In genomic region chr4:40439519-40439918, GRCh38 we compare ENCODE assay signal across 29 cellular contexts.
DNase-seq lines count a peak whose midpoint lies in the region; ATAC-seq and TF ChIP-seq lines count a peak whose summit lies in the region.
"Had no signal": no experiment of that assay in that cellular context is flagged by ENCODE, and none has a peak within 500 bp of the region (broad histone marks: within the 10 kb centered on the region; RNA-seq: fewer than 3 reads in every experiment).

No MANE protein-coding gene starts in this region.

- H3K9me3 Mint-ChIP-seq in activated naive CD4-positive, alpha-beta T cell treated with anti-CD3 and anti-CD28 coated beads, Interleukin-2, amount 10 ng/mL, durations not matched to agents 7 days and 5 days = peaks cover 13% of the 10 kb centered on the region
- H3K9me3 Mint-ChIP-seq: CD8-positive, alpha-beta memory T cell; HFFc6 had no signal

- H3K9me3 ChIP-seq in PC-9 (ENCODE audit: insufficient read depth, low read depth) (no peaks in the 10 kb centered on the region), neutrophil (no peaks in the 10 kb centered on the region)
- H3K9me3 ChIP-seq: HAP-1 had no signal

- DNase-seq in activated naive CD4-positive, alpha-beta T cell treated with anti-CD3 and anti-CD28 coated beads, Interleukin-2, amount 10 ng/mL, durations not matched to agents 7 days and 5 days = no peak
- DNase-seq in activated naive CD4-positive, alpha-beta T cell treated with Interleukin-2 at 50 U/mL for 16 hours = no peak
- DNase-seq in PC-9 (no peak), epithelial cell of esophagus (ENCODE audit: low read depth) (peak; percentile 46), cerebellar cortex (ENCODE audit: low spot score) (no peak)
- DNase-seq: CD8-positive, alpha-beta memory T cell; DMS 273 treated with DMSO at 0.1 percent for 48 hours; DMS79; EL; GDM1; GOT3; HFFc6; IMR-90; KG1; MM.1S; NCI-H2029 treated with DMSO at 0.1 percent for 48 hours; NCI-H446 treated with DMSO at 0.1 percent for 48 hours; NCI-H526; NCI-H82; NK-92 treated with Interleukin-12 subunit alpha and Interleukin-12 subunit beta, amount 100 ng/mL, for 24 hours; PC-3; Right ventricle myocardium superior; RPMI8226 had no signal

- H3K27me3 ChIP-seq in PC-9 (ENCODE audit: insufficient read depth, low read depth) (no peaks in the 10 kb centered on the region), neutrophil (no peaks in the 10 kb centered on the region)

- peaks cover 3% of the 10 kb centered on the region; the same call in 1 of the 2 replicates for H4K20me1 ChIP-seq in PC-9 (ENCODE audit: insufficient read depth)

- CTCF ChIA-PET in activated naive CD4-positive, alpha-beta T cell treated with anti-CD3 and anti-CD28 coated beads, Interleukin-2, amount 10 ng/mL, durations not matched to agents 7 days and 5 days (lab: Charles Lee) = interaction anchor here (1.1 kb wide), 1 partner anchor 128 kb away, joined by 5 read pairs; no protein-coding TSS in a partner anchor
- CTCF ChIA-PET in PC-9 (lab: Charles Lee) = no interaction called here

- TF ChIP-seq CTCF in PC-9 (conservative IDR thresholded peaks at IDR 0.05) (no peak), epithelial cell of esophagus (IDR thresholded peaks at IDR 0.05; ENCODE audit: insufficient read depth, low read depth, low read length, missing control alignments) (no peak), neutrophil (IDR thresholded peaks at IDR 0.05) (no peak)

- H3K4me3 ChIP-seq in PC-9 (no peak overlapping the region), epithelial cell of esophagus (ENCODE audit: low read length) (no peak overlapping the region), neutrophil (ENCODE audit: low read depth in 1 of 2, low read length in 1 of 2) (no peak overlapping the region)
- H3K4me3 ChIP-seq: GM12878, HAP-1 had no signal

- intact Hi-C loops in PC-9 (cut with micrococcal nuclease; ENCODE audit: unreplicated experiment) = no loop called here

- H3K27ac Mint-ChIP-seq in activated naive CD4-positive, alpha-beta T cell treated with anti-CD3 and anti-CD28 coated beads, Interleukin-2, amount 10 ng/mL, durations not matched to agents 7 days and 5 days = peak overlapping the region; percentile 89
- H3K27ac Mint-ChIP-seq: B cell; CD8-positive, alpha-beta memory T cell; HFFc6 had no signal

- no TSS peak for BruUV-seq in PC-9 (replicated peaks; lab: Mats Ljungman, UMichigan)

- ATAC-seq in HG03108 (IDR thresholded peaks at IDR 0.05; ENCODE audit: unreplicated experiment) = no peak
- ATAC-seq: GM12878, PC-3 had no signal

- H3K4me1 ChIP-seq in PC-9 (replicated peaks; ENCODE audit: insufficient read depth) = no peaks in the 10 kb centered on the region
- no peaks in the 10 kb centered on the region for H3K4me1 ChIP-seq in neutrophil (ENCODE audit: control insufficient read depth in 1 of 2, insufficient read depth in 1 of 2, low read depth in 1 of 2, low read length in 1 of 2)
- H3K4me1 ChIP-seq: HAP-1 had no signal

- H3K36me3 ChIP-seq in PC-9 (ENCODE audit: low read depth) = peaks cover 3% of the 10 kb centered on the region; the same call in 1 of the 2 replicates
- H3K36me3 ChIP-seq in neutrophil = peaks cover 37% of the 10 kb centered on the region
- H3K36me3 ChIP-seq: HAP-1 had no signal

- no peak overlapping the region for H2AFZ ChIP-seq in PC-9

- H3F3A ChIP-seq in PC-9 (ENCODE audit: insufficient read depth, low read depth) = peaks cover 17% of the 10 kb centered on the region

- no peaks in the 10 kb centered on the region for H3K27me3 Mint-ChIP-seq in activated naive CD4-positive, alpha-beta T cell treated with anti-CD3 and anti-CD28 coated beads, Interleukin-2, amount 10 ng/mL, durations not matched to agents 7 days and 5 days
- H3K27me3 Mint-ChIP-seq: B cell had no signal

- 0 out of 2 replicates have a peak overlapping the region, but pooled peaks have one; percentile 23 for H3K27ac ChIP-seq in PC-9
- H3K27ac ChIP-seq in neutrophil = peak overlapping the region; percentile 3

- peaks cover 33% of the 10 kb centered on the region for H3K36me3 Mint-ChIP-seq in activated naive CD4-positive, alpha-beta T cell treated with anti-CD3 and anti-CD28 coated beads, Interleukin-2, amount 10 ng/mL, durations not matched to agents 7 days and 5 days
- H3K36me3 Mint-ChIP-seq: CD8-positive, alpha-beta memory T cell had no signal

- peaks cover 78% of the 10 kb centered on the region for H3K4me1 Mint-ChIP-seq in activated naive CD4-positive, alpha-beta T cell treated with anti-CD3 and anti-CD28 coated beads, Interleukin-2, amount 10 ng/mL, durations not matched to agents 7 days and 5 days
- H3K4me1 Mint-ChIP-seq: B cell had no signal

- no peak overlapping the region for H3K4me2 ChIP-seq in PC-9

- peak overlapping the region; percentile 24 for H3K4me3 Mint-ChIP-seq in activated naive CD4-positive, alpha-beta T cell treated with anti-CD3 and anti-CD28 coated beads, Interleukin-2, amount 10 ng/mL, durations not matched to agents 7 days and 5 days
- H3K4me3 Mint-ChIP-seq: B cell; CD14-positive monocyte; CD8-positive, alpha-beta memory T cell; HFFc6 had no signal

- no peaks in the 10 kb centered on the region for H3K9me2 ChIP-seq in PC-9 (ENCODE audit: insufficient read depth)

- peaks cover 40% of the 10 kb centered on the region for H3K79me2 ChIP-seq in PC-9 (ENCODE audit: low read depth)

- POLR2A ChIA-PET in PC-9 (lab: Charles Lee; ENCODE audit: unreplicated experiment) = interaction anchor here (0.7 to 0.8 kb wide), 2 partner anchors 11 to 12 kb away, joined by 4 to 15 read pairs; no protein-coding TSS in a partner anchor
